19 cellular contexts compared by ENCODE assay signal in genomic region chr10:106537866-106538265, GRCh38.
DNase-seq lines count a peak whose midpoint lies in the region; ATAC-seq and TF ChIP-seq lines count a peak whose summit lies in the region.
"Had no signal": no experiment of that assay in that cellular context is flagged by ENCODE, and none has a peak within 500 bp of the region (broad histone marks: within the 10 kb centered on the region; RNA-seq: fewer than 3 reads in every experiment).

No MANE protein-coding gene starts in this region.

- BruUV-seq in A673 (replicated peaks; lab: Mats Ljungman, UMichigan) (no TSS peak), PC-3 (replicated peaks; lab: Mats Ljungman, UMichigan) (no TSS peak)

- intact Hi-C loops in A673 (cut with micrococcal nuclease; ENCODE audit: unreplicated experiment) (no loop called here), PC-3 (cut with micrococcal nuclease) (no loop called here), left lung (cut with DNase I) (no loop called here)

- H3K36me3 ChIP-seq in A673 (ENCODE audit: insufficient read depth, low read length, poor library complexity, severe bottlenecking) (no peaks in the 10 kb centered on the region), PC-3 (ENCODE audit: low read depth, low read length) (no peaks in the 10 kb centered on the region), left lung (no peaks in the 10 kb centered on the region)

- peaks cover 41% of the 10 kb centered on the region for H3K4me1 ChIP-seq in A673 (ENCODE audit: insufficient read depth, low read length, poor library complexity, severe bottlenecking)
- peaks cover 14% of the 10 kb centered on the region for H3K4me1 ChIP-seq in PC-3 (ENCODE audit: insufficient read depth, low read length)
- no peaks in the 10 kb centered on the region for H3K4me1 ChIP-seq in left lung
- H3K4me1 ChIP-seq: Caco-2 had no signal

- H4K20me1 ChIP-seq in PC-3 (ENCODE audit: low read length), result no peaks in the 10 kb centered on the region

- peak overlapping the region; percentile 41 for H3K27ac ChIP-seq in A673 (ENCODE audit: low read depth, low read length, poor library complexity, severe bottlenecking)
- peak overlapping the region; percentile 10; the same call in 1 of the 2 replicates for H3K27ac ChIP-seq in PC-3 (ENCODE audit: low read length)
- H3K27ac ChIP-seq in left lung, result no peak overlapping the region
- H3K27ac ChIP-seq: C4-2B, HL-60 had no signal

- H3K4me3 ChIP-seq in A673 (ENCODE audit: low read depth, low read length, poor library complexity, severe bottlenecking), result no peak overlapping the region
- no peak overlapping the region for H3K4me3 ChIP-seq in PC-3 (ENCODE audit: low read length)
- no peak overlapping the region for H3K4me3 ChIP-seq in left lung

- H3K9me3 ChIP-seq in A673 (ENCODE audit: low read depth, low read length, poor library complexity, severe bottlenecking) (no peaks in the 10 kb centered on the region), PC-3 (ENCODE audit: low read length) (no peaks in the 10 kb centered on the region), left lung (no peaks in the 10 kb centered on the region)

- CTCF ChIA-PET in A673 (lab: Charles Lee) (no interaction called here), PC-3 (lab: Charles Lee) (no interaction called here)

- H3F3A ChIP-seq in PC-3 (ENCODE audit: low read length, unreplicated experiment), result no peaks in the 10 kb centered on the region

- H3K9ac ChIP-seq in PC-3 (ENCODE audit: low read length), result no peak overlapping the region

- H3K27me3 ChIP-seq in A673 (replicated peaks; ENCODE audit: insufficient read depth, low read depth, low read length, poor library complexity) (no peaks in the 10 kb centered on the region), PC-3 (ENCODE audit: low read length) (no peaks in the 10 kb centered on the region), left lung (no peaks in the 10 kb centered on the region)

- no peak overlapping the region for H3K4me2 ChIP-seq in PC-3 (ENCODE audit: low read length)

- no peaks in the 10 kb centered on the region for H3K9me2 ChIP-seq in PC-3 (replicated peaks; ENCODE audit: low read length)

- H2AFZ ChIP-seq in PC-3 (ENCODE audit: low read length), result peak overlapping the region; percentile 28; the same call in 1 of the 2 replicates

- ATAC-seq in PC-3, result no peak
- no peak for ATAC-seq in left lung
- ATAC-seq: HCT116 had no signal

- DNase-seq in A673 (ENCODE audit: low spot score) (no peak), PC-3 (no peak), foreskin melanocyte (peak; percentile 32), pons (ENCODE audit: low spot score) (peak; percentile 62), left lung (no peak), GM20000 (ENCODE audit: low spot score) (no peak)
- no peak for DNase-seq in activated naive CD4-positive, alpha-beta T cell treated with anti-CD3 and anti-CD28 coated beads, Interleukin-2, amount 50 U/mL, for 16 hours
- DNase-seq: ACHN; Caco-2; CD4-positive, alpha-beta T cell; DMS79; GDM1; GOT3; H7; HFFc6; IMR-90 had no signal

- no peaks in the 10 kb centered on the region for H3K79me2 ChIP-seq in PC-3 (ENCODE audit: low read length)

- TF ChIP-seq CTCF in A673 (conservative IDR thresholded peaks at IDR 0.05; ENCODE audit: low read depth, low read length) (no peak), PC-3 (conservative IDR thresholded peaks at IDR 0.05; ENCODE audit: low read depth, low read length) (no peak), left lung (IDR thresholded peaks at IDR 0.05) (no peak), GM20000 (IDR thresholded peaks at IDR 0.05; ENCODE audit: extremely low read depth, missing control alignments) (no peak)

- POLR2A ChIA-PET in A673 (lab: Charles Lee; ENCODE audit: low non-redundant PET) (no interaction called here), PC-3 (lab: Charles Lee; ENCODE audit: unreplicated experiment) (no interaction called here)

Comparison
In these comparisons a context has a peak if more than half of its experiments do, and no peak if none do; other contexts are left out.
1. DNase-seq: peak in foreskin melanocyte (single experiment) and pons (single experiment); none in A673 (single experiment), PC-3 (single experiment), activated naive CD4-positive, alpha-beta T cell treated with anti-CD3 and anti-CD28 coated beads, Interleukin-2, amount 50 U/mL, for 16 hours (single experiment), left lung (0 of 2) and GM20000 (single experiment).
2. H3K27ac ChIP-seq: peak in A673 (single experiment) and PC-3 (single experiment); none in left lung (0 of 2).